Comparison of ENCODE assay signal across 33 cellular contexts in genomic region chr1:62967031-62967430, GRCh38.
"Had no signal": no experiment of that assay in that cellular context is flagged by ENCODE, and none has a peak within 500 bp of the region (broad histone marks: within the 10 kb centered on the region; RNA-seq: fewer than 3 reads in every experiment).

No MANE protein-coding gene starts in this region.

- H3K36me3 ChIP-seq: adrenal gland, cardiac muscle cell had no signal

- H3K9me3 ChIP-seq: adrenal gland had no signal

- H3K27ac ChIP-seq: adrenal gland, cardiac muscle cell, VCaP had no signal

- DNase-seq: activated B cell treated with CpG ODN at 0.5 μM for 24 hours; activated CD4-positive, alpha-beta memory T cell treated with anti-CD3 and anti-CD28 coated beads for 36 hours; activated CD4-positive, alpha-beta T cell treated with anti-CD3 and anti-CD28 coated beads for 4 hours; activated CD4-positive, alpha-beta T cell treated with anti-CD3 and anti-CD28 coated beads, Interleukin-2, amount 10 ng/mL, durations not matched to agents 24 days and 14 days; activated CD4-positive, alpha-beta T cell treated with anti-CD3 and anti-CD28 coated beads, Interleukin-2, amount 50 U/mL, for 1 hour; activated CD4-positive, alpha-beta T cell treated with anti-CD3 and anti-CD28 coated beads, Interleukin-2, amount 50 U/mL, for 4 hours; activated CD4-positive, CD25-positive, alpha-beta regulatory T cell treated with anti-CD3 and anti-CD28 coated beads, Interleukin-2, amount 50 U/mL, for 72 hours; activated CD8-positive, alpha-beta memory T cell treated with anti-CD3 and anti-CD28 coated beads, Interleukin-2, amount 50 U/mL, for 4 hours; activated CD8-positive, alpha-beta T cell treated with anti-CD3 and anti-CD28 coated beads for 36 hours; activated effector memory CD4-positive, alpha-beta T cell treated with anti-CD3 and anti-CD28 coated beads, Interleukin-2, amount 50 U/mL, for 16 hours; activated gamma-delta T cell treated with Interleukin-2 at 50 U/mL for 16 hours; activated naive CD4-positive, alpha-beta T cell; activated naive CD4-positive, alpha-beta T cell treated with anti-CD3 and anti-CD28 coated beads for 36 hours; activated naive CD4-positive, alpha-beta T cell treated with anti-CD3 and anti-CD28 coated beads, Interleukin-2, amount 50 U/mL, for 16 hours; activated naive CD8-positive, alpha-beta T cell treated with anti-CD3 and anti-CD28 coated beads for 36 hours; activated T-cell treated with anti-CD3 and anti-CD28 coated beads for 4 hours; activated T-cell treated with anti-CD3 and anti-CD28 coated beads, Interleukin-2, amount 50 U/mL, for 1 hour; activated T-cell treated with anti-CD3 and anti-CD28 coated beads, Interleukin-2, amount 50 U/mL, for 4 hours; activated T-cell treated with anti-CD3 and anti-CD28 coated beads, Interleukin-2, amount 50 U/mL, for 72 hours; adrenal gland; amniotic stem cell; aorta; caudate nucleus; T-helper 1 cell; T-helper 2 cell; T-helper 9 cell had no signal

- ATAC-seq: activated CD8-positive, alpha-beta T cell treated with anti-CD3 and anti-CD28 coated beads for 36 hours; activated naive CD4-positive, alpha-beta T cell treated with anti-CD3 and anti-CD28 coated beads, Interleukin-2, amount 50 U/mL, for 72 hours; activated T-cell treated with anti-CD3 and anti-CD28 coated beads, Interleukin-2, amount 50 U/mL, for 4 hours; activated T-cell treated with anti-CD3 and anti-CD28 coated beads, Interleukin-2, amount 50 U/mL, for 72 hours; activated T-helper 17 cell treated with anti-CD3 and anti-CD28 coated beads, Interleukin-2, amount 50 U/mL, for 72 hours had no signal

- H3K4me1 ChIP-seq: adrenal gland had no signal

- H3K4me3 ChIP-seq: adrenal gland, cardiac muscle cell had no signal

- FAIRE-seq: astrocyte, bronchial epithelial cell, TTC549 had no signal

- H3K27me3 ChIP-seq: cardiac muscle cell had no signal
